Comparison of ENCODE assay signal across 2 cellular contexts in genomic region chr16:56931253-56931768, GRCh38.
TF ChIP-seq lines count a peak whose summit lies in the region.

No MANE protein-coding gene starts in this region.

TF ChIP-seq in K562, 482 proteins besides CTCF, POLR2A, EP300 and RAD21 (continued from another document and continues in another):
- TF ChIP-seq SP2 (IDR thresholded peaks at IDR 0.05; ENCODE audit: extremely low read depth, low read depth, low read length, poor library complexity, severe bottlenecking) (no peak), MEF2A (IDR thresholded peaks at IDR 0.05; ENCODE audit: control insufficient read depth, low read depth, low read length) (no peak), SUPT5H (IDR thresholded peaks at IDR 0.05) (no peak), POLR2H (tag; IDR thresholded peaks at IDR 0.05; ENCODE audit: low read depth) (no peak), ZNF311 (CRISPR knock-in tag; IDR thresholded peaks at IDR 0.05) (peak; percentile 40; the same call in 1 of the 2 replicates), ZMIZ1 (IDR thresholded peaks at IDR 0.05; ENCODE audit: low read depth in 2 of 2, low read length in 2 of 2) (no peak), ZNF24 (IDR thresholded peaks at IDR 0.05) (no peak), ZNF785 (CRISPR knock-in tag; IDR thresholded peaks at IDR 0.05) (no peak), RREB1 (CRISPR knock-in tag; IDR thresholded peaks at IDR 0.05) (no peak), BACH1 (tag; IDR thresholded peaks at IDR 0.05) (peak; percentile 33; the same call in 1 of the 2 replicates), MBD2 (IDR thresholded peaks at IDR 0.05; ENCODE audit: borderline replicate concordance, low read depth) (no peak), SMAD1 (IDR thresholded peaks at IDR 0.05; ENCODE audit: low read depth, low read length, partially characterized antibody) (no peak), FOXP1 (CRISPR knock-in tag; IDR thresholded peaks at IDR 0.05) (no peak), NCOA1 (IDR thresholded peaks at IDR 0.05; ENCODE audit: low read depth) (no peak), STAT6 (CRISPR knock-in tag; IDR thresholded peaks at IDR 0.05) (no peak), COPS2 (conservative IDR thresholded peaks at IDR 0.05) (no peak), ZSCAN32 (CRISPR knock-in tag; IDR thresholded peaks at IDR 0.05) (no peak), BRD9 (IDR thresholded peaks at IDR 0.05; ENCODE audit: low read depth, partially characterized antibody) (peak; percentile 65), ZNF445 (CRISPR knock-in tag; IDR thresholded peaks at IDR 0.05; ENCODE audit: low read depth) (no peak)

TF ChIP-seq in HepG2, 621 proteins besides CTCF, POLR2A, EP300 and RAD21 (continued from another document and continues in another):
- TF ChIP-seq TERF1 (CRISPR knock-in tag; IDR thresholded peaks at IDR 0.05) (no peak), U2AF2 (IDR thresholded peaks at IDR 0.05; ENCODE audit: low read depth, low read length) (0 out of 2 replicates have a peak, but pooled peaks have one; percentile 7), PTBP1 (IDR thresholded peaks at IDR 0.05; ENCODE audit: low read depth, low read length, poor library complexity, severe bottlenecking) (no peak), KDM4B (CRISPR knock-in tag; IDR thresholded peaks at IDR 0.05) (no peak), PCBP1 (IDR thresholded peaks at IDR 0.05; ENCODE audit: borderline replicate concordance, low read depth, low read length) (no peak), ZBTB37 (CRISPR knock-in tag; IDR thresholded peaks at IDR 0.05) (no peak), ZNF670 (CRISPR knock-in tag; IDR thresholded peaks at IDR 0.05; ENCODE audit: borderline replicate concordance) (0 out of 2 replicates have a peak, but pooled peaks have one; percentile 19), ZNF121 (CRISPR knock-in tag; IDR thresholded peaks at IDR 0.05) (no peak), ZNF331 (CRISPR knock-in tag; IDR thresholded peaks at IDR 0.05) (no peak), MLX (CRISPR knock-in tag; IDR thresholded peaks at IDR 0.05) (no peak), ZNF543 (CRISPR knock-in tag; IDR thresholded peaks at IDR 0.05) (no peak), FOXM1 (CRISPR knock-in tag; IDR thresholded peaks at IDR 0.05) (no peak), ZNF597 (CRISPR knock-in tag; IDR thresholded peaks at IDR 0.05) (no peak), KDM3A (CRISPR knock-in tag; IDR thresholded peaks at IDR 0.05; ENCODE audit: low read depth) (no peak), PRDM15 (CRISPR knock-in tag; IDR thresholded peaks at IDR 0.05) (no peak), ZNF557 (CRISPR knock-in tag; IDR thresholded peaks at IDR 0.05) (no peak), EHMT2 (IDR thresholded peaks at IDR 0.05; ENCODE audit: borderline replicate concordance, low read depth, low read length) (no peak), ZNF678 (CRISPR knock-in tag; IDR thresholded peaks at IDR 0.05) (no peak), BRD4 (CRISPR knock-in tag; IDR thresholded peaks at IDR 0.05) (peak; percentile 88; the same call in 1 of the 2 replicates), GLI4 (CRISPR knock-in tag; IDR thresholded peaks at IDR 0.05; ENCODE audit: borderline replicate concordance) (no peak), ZNF781 (CRISPR knock-in tag; IDR thresholded peaks at IDR 0.05; ENCODE audit: borderline replicate concordance, not compliant biosample characterization) (no peak), ATRX (CRISPR knock-in tag; IDR thresholded peaks at IDR 0.05; ENCODE audit: borderline replicate concordance) (no peak), ZNF720 (CRISPR knock-in tag; IDR thresholded peaks at IDR 0.05) (no peak), ZBTB34 (CRISPR knock-in tag; IDR thresholded peaks at IDR 0.05) (no peak; the same call in 1 of the 2 replicates), ZSCAN9 (CRISPR knock-in tag; IDR thresholded peaks at IDR 0.05; ENCODE audit: borderline replicate concordance) (no peak), ZNF709 (CRISPR knock-in tag; IDR thresholded peaks at IDR 0.05) (no peak), ELF1 (CRISPR knock-in tag; IDR thresholded peaks at IDR 0.05) (no peak), SOX13 (IDR thresholded peaks at IDR 0.05) (no peak), SOX13 (CRISPR knock-in tag; conservative IDR thresholded peaks at IDR 0.05 in 1 of 2, IDR thresholded peaks at IDR 0.05 in 1 of 2) (no peak), MEIS2 (CRISPR knock-in tag; IDR thresholded peaks at IDR 0.05) (no peak), IRF1 (CRISPR knock-in tag; IDR thresholded peaks at IDR 0.05; ENCODE audit: low read depth) (0 out of 2 replicates have a peak, but pooled peaks have one; percentile 39), THAP7 (CRISPR knock-in tag; IDR thresholded peaks at IDR 0.05) (no peak), TOPORS (CRISPR knock-in tag; IDR thresholded peaks at IDR 0.05) (no peak), ARHGAP35 (CRISPR knock-in tag; IDR thresholded peaks at IDR 0.05; ENCODE audit: borderline replicate concordance) (no peak), RORA (CRISPR knock-in tag; IDR thresholded peaks at IDR 0.05) (no peak), TBL1XR1 (IDR thresholded peaks at IDR 0.05; ENCODE audit: borderline replicate concordance, low read length, partially characterized antibody) (no peak), SOX6 (IDR thresholded peaks at IDR 0.05) (no peak), SOX6 (CRISPR knock-in tag; IDR thresholded peaks at IDR 0.05) (no peak), ZNF124 (CRISPR knock-in tag; IDR thresholded peaks at IDR 0.05) (no peak), RERE (CRISPR knock-in tag; IDR thresholded peaks at IDR 0.05; ENCODE audit: low read depth) (no peak), ZNF296 (CRISPR knock-in tag; conservative IDR thresholded peaks at IDR 0.05) (no peak), HOXD1 (CRISPR knock-in tag; IDR thresholded peaks at IDR 0.05) (peak; percentile 37)
